Comparison of ENCODE assay signal across 16 cellular contexts in genomic region chr9:78026947-78027346, GRCh38. TPM values are rescaled to one million over a fixed set of nuclear protein-coding genes. Genes with fewer than 3 reads are reported as not detected.
DNase-seq lines count a peak whose midpoint lies in the region; ATAC-seq and TF ChIP-seq lines count a peak whose summit lies in the region.
"Had no signal": no experiment of that assay in that cellular context is flagged by ENCODE, and none has a peak within 500 bp of the region (broad histone marks: within the 10 kb centered on the region; RNA-seq: fewer than 3 reads in every experiment).

No MANE protein-coding gene starts in this region.

- H3K4me3 ChIP-seq in A673 (ENCODE audit: low read depth, low read length, poor library complexity, severe bottlenecking), result peak overlapping the region; percentile 0
- H3K4me3 ChIP-seq in choroid plexus epithelial cell (ENCODE audit: low read depth, low read length), result no peak overlapping the region
- no peak overlapping the region for H3K4me3 ChIP-seq in muscle layer of colon (ENCODE audit: low read depth in 1 of 2, low read length in 2 of 2)
- H3K4me3 ChIP-seq: tibial artery had no signal

- H3K36me3 ChIP-seq in A673 (ENCODE audit: insufficient read depth, low read length, poor library complexity, severe bottlenecking) (no peaks in the 10 kb centered on the region), muscle layer of colon (ENCODE audit: insufficient read depth, low read length) (no peaks in the 10 kb centered on the region)
- H3K36me3 ChIP-seq: tibial artery had no signal

- no peak for TF ChIP-seq CTCF in A673 (conservative IDR thresholded peaks at IDR 0.05; ENCODE audit: low read depth, low read length)
- TF ChIP-seq CTCF in choroid plexus epithelial cell (conservative IDR thresholded peaks at IDR 0.05; ENCODE audit: low read depth, low read length), result no peak

- H3K9ac ChIP-seq in muscle layer of colon (ENCODE audit: low read length), result no peak overlapping the region

- no peak for DNase-seq in A673 (ENCODE audit: low spot score)
- peak; percentile 32 for DNase-seq in LHCN-M2 (ENCODE audit: low read depth)
- DNase-seq in choroid plexus epithelial cell (ENCODE audit: low read depth), result peak; percentile 65
- no peak for DNase-seq in activated CD4-positive, alpha-beta T cell treated with anti-CD3 and anti-CD28 coated beads, Interleukin-2, amount 50 U/mL, for 1 hour
- DNase-seq in DMS153 (lab: John Stamatoyannopoulos, UW), result no peak
- DNase-seq: activated CD4-positive, CD25-positive, alpha-beta regulatory T cell; activated gamma-delta T cell treated with Interleukin-2 at 50 U/mL for 16 hours; Caco-2; NCI-H1048; NCI-H345; stimulated activated CD4-positive, alpha-beta T cell treated with anti-CD3 and anti-CD28 coated beads, Interleukin-1b, Interleukin-23, amount 100 ng/mL, for 48 hours; T-cell; tibial artery had no signal

- no peaks in the 10 kb centered on the region for H3K9me3 ChIP-seq in A673 (ENCODE audit: low read depth, low read length, poor library complexity, severe bottlenecking)
- H3K9me3 ChIP-seq in muscle layer of colon (ENCODE audit: low read length), result no peaks in the 10 kb centered on the region
- H3K9me3 ChIP-seq: Caco-2, tibial artery had no signal

- POLR2A ChIA-PET in A673 (lab: Charles Lee; ENCODE audit: low non-redundant PET), result no interaction called here

- no TSS peak for BruUV-seq in A673 (replicated peaks; lab: Mats Ljungman, UMichigan)

- intact Hi-C loops in A673 (cut with micrococcal nuclease; ENCODE audit: unreplicated experiment), result loop anchor here (10.0 kb wide), 1 partner anchor 132 kb away; no protein-coding TSS in a partner anchor

- ATAC-seq in HG02885 (IDR thresholded peaks at IDR 0.05; ENCODE audit: poor library complexity, unreplicated experiment) (no peak), HG02852 (IDR thresholded peaks at IDR 0.05; ENCODE audit: unreplicated experiment) (no peak)
- ATAC-seq: T-cell had no signal

- H3K27me3 ChIP-seq in A673 (replicated peaks; ENCODE audit: insufficient read depth, low read depth, low read length, poor library complexity), result no peaks in the 10 kb centered on the region
- no peaks in the 10 kb centered on the region for H3K27me3 ChIP-seq in muscle layer of colon (ENCODE audit: control insufficient read depth in 1 of 2, insufficient read depth in 2 of 2, low read length in 2 of 2)
- H3K27me3 ChIP-seq: tibial artery had no signal

- H3K27ac ChIP-seq in A673 (ENCODE audit: low read depth, low read length, poor library complexity, severe bottlenecking) (peak overlapping the region; percentile 39), muscle layer of colon (ENCODE audit: low read depth, low read length) (peak overlapping the region; percentile 10)

- CTCF ChIA-PET in A673 (lab: Charles Lee), result no interaction called here

- H3K4me1 ChIP-seq in A673 (ENCODE audit: insufficient read depth, low read length, poor library complexity, severe bottlenecking), result peaks cover 66% of the 10 kb centered on the region
- peaks cover 48% of the 10 kb centered on the region for H3K4me1 ChIP-seq in muscle layer of colon (ENCODE audit: insufficient read depth, low read length)
- H3K4me1 ChIP-seq: Caco-2 had no signal

RNA-seq across cellular contexts. Expression of gene GNAQ, which starts 4.7 kb away (rescaled TPM):
- total RNA-seq in A673 (2021) (68.6 and 69.9 TPM in 2 replicates), LHCN-M2 (2014; rRNA removed) (21.0 and 29.2 TPM in 2 replicates)
- 12.5 TPM for polyA plus RNA-seq in LHCN-M2 (2012)

Comparison
In these comparisons a context has a peak if more than half of its experiments do, and no peak if none do; other contexts are left out.
1. DNase-seq: peak in LHCN-M2 (single experiment) and choroid plexus epithelial cell (single experiment); none in A673 (single experiment), activated CD4-positive, alpha-beta T cell treated with anti-CD3 and anti-CD28 coated beads, Interleukin-2, amount 50 U/mL, for 1 hour (single experiment) and DMS153 (single experiment).